ENCODE assay signal across 8 cellular contexts in genomic region chr14:51094282-51094821, GRCh38. TPM values are rescaled to one million over a fixed set of nuclear protein-coding genes. Genes with fewer than 3 reads are reported as not detected.
DNase-seq lines count a peak whose midpoint lies in the region; ATAC-seq and TF ChIP-seq lines count a peak whose summit lies in the region.

No MANE protein-coding gene starts in this region.

- H3K9me3 ChIP-seq in HAP-1: no peaks in the 10 kb centered on the region

- no peaks in the 10 kb centered on the region for H3K9me3 Mint-ChIP-seq in nephron progenitor cell

- H3K4me1 ChIP-seq in HAP-1: peaks cover 44% of the 10 kb centered on the region

- POLR2A ChIA-PET in AG04449 (lab: Yijun Ruan, JAX): no interaction called here

- H3K27me3 Mint-ChIP-seq in nephron progenitor cell (ENCODE audit: low read depth, poor library complexity): peaks cover 61% of the 10 kb centered on the region

- H3K4me3 Mint-ChIP-seq in nephron progenitor cell: peak overlapping the region; percentile 90

- no peak for DNase-seq in AG04449 (ENCODE audit: low read depth, low spot score)
- peak; percentile 30 to 53 for DNase-seq in HAP-1 (ENCODE audit: low spot score in 2 of 2)
- DNase-seq in activated CD4-positive, alpha-beta T cell treated with anti-CD3 and anti-CD28 coated beads for 48 hours: peak; percentile 40
- no peak for DNase-seq in epithelial cell of proximal tubule (ENCODE audit: low read depth)
- peak; percentile 32 for DNase-seq in nephron progenitor cell
- no peak for DNase-seq in NCI-H226

- CTCF ChIA-PET in AG04449 (lab: Yijun Ruan, JAX): interaction anchor here (0.6 kb wide), 1 partner anchor 131 kb away, joined by 3 read pairs; no protein-coding TSS in a partner anchor

- peak overlapping the region; percentile 59 for H3K4me3 ChIP-seq in AG04449 (ENCODE audit: low read depth, low read length)
- H3K4me3 ChIP-seq in HAP-1: peak overlapping the region; percentile 63
- peak overlapping the region; percentile 69 for H3K4me3 ChIP-seq in epithelial cell of proximal tubule (ENCODE audit: low read depth, low read length)

- in situ Hi-C loops in HAP-1 (cut with MboI; ENCODE audit: low sequenced_read_pairs): loop anchor here (5.0 kb wide), 1 partner anchor 107 kb away; no protein-coding TSS in a partner anchor

- H3K27me3 ChIP-seq in HAP-1 (ENCODE audit: low read depth): no peaks in the 10 kb centered on the region

- ATAC-seq in HG03457 (IDR thresholded peaks at IDR 0.05; ENCODE audit: unreplicated experiment) (no peak), HG03565 (IDR thresholded peaks at IDR 0.05; ENCODE audit: unreplicated experiment) (no peak)

- no peaks in the 10 kb centered on the region for H3K36me3 Mint-ChIP-seq in nephron progenitor cell (ENCODE audit: low read depth)

- H3K4me1 Mint-ChIP-seq in nephron progenitor cell: peaks cover 28% of the 10 kb centered on the region

- H3K27ac Mint-ChIP-seq in nephron progenitor cell: no peak overlapping the region

- TF ChIP-seq CTCF in AG04449 (IDR thresholded peaks at IDR 0.05; ENCODE audit: insufficient read depth, low read length, missing control alignments): no peak
- TF ChIP-seq CTCF in epithelial cell of proximal tubule (conservative IDR thresholded peaks at IDR 0.05; ENCODE audit: low read depth, low read length): no peak
- no peak for TF ChIP-seq CTCF in nephron progenitor cell (IDR thresholded peaks at IDR 0.05)

- H3K36me3 ChIP-seq in HAP-1 (replicated peaks): no peaks in the 10 kb centered on the region

RNA-seq across cellular contexts. Expression of gene TRIM9, which starts 0.6 kb away (rescaled TPM):
- total RNA-seq in epithelial cell of proximal tubule: 0.36 and 0.69 TPM in 2 replicates

Comparison
In these comparisons a context has a peak if more than half of its experiments do, and no peak if none do; other contexts are left out.
1. DNase-seq: peak in HAP-1 (2 of 2), activated CD4-positive, alpha-beta T cell treated with anti-CD3 and anti-CD28 coated beads for 48 hours (single experiment) and nephron progenitor cell (single experiment); none in AG04449 (single experiment), epithelial cell of proximal tubule (single experiment) and NCI-H226 (single experiment).
2. Peak in every context shown above with its lines, with median percentiles within 50 percentile points of each other: H3K4me3 ChIP-seq.